In genomic region chr3:120595788-120596115, GRCh38 we compare ENCODE assay signal across 8 cellular contexts. TPM values are rescaled to one million over a fixed set of nuclear protein-coding genes. Genes with fewer than 3 reads are reported as not detected.
A peak's percentile ranks its signal among the peaks of the same experiment; 100 is the strongest.
DNase-seq lines count a peak whose midpoint lies in the region; ATAC-seq and TF ChIP-seq lines count a peak whose summit lies in the region.

No MANE protein-coding gene starts in this region.

- CTCF ChIA-PET in CD8-positive, alpha-beta memory T cell (lab: Charles Lee), result interaction anchor here (1.0 to 1.7 kb wide), 13 partner anchors 27 to 199 kb away, joined by 3 to 22 read pairs (median 4); partner anchors contain the start of genes GTF2E1 and RABL3
- CTCF ChIA-PET in PC-9 (lab: Charles Lee), result interaction anchor here (1.4 to 1.5 kb wide), 2 partner anchors 37 to 199 kb away, joined by 3 to 5 read pairs; no protein-coding TSS in a partner anchor

- BruUV-seq in PC-9 (replicated peaks; lab: Mats Ljungman, UMichigan), result no TSS peak

- peaks cover 35% of the 10 kb centered on the region for H3K4me1 ChIP-seq in CD8-positive, alpha-beta memory T cell (ENCODE audit: insufficient read depth, low read length)
- H3K4me1 ChIP-seq in PC-9 (replicated peaks; ENCODE audit: insufficient read depth) (peaks cover 6% of the 10 kb centered on the region; the same call in 1 of the 2 replicates), ovary (ENCODE audit: insufficient read depth) (peaks cover 8% of the 10 kb centered on the region)

- peaks cover 19% of the 10 kb centered on the region for H3K79me2 ChIP-seq in PC-9 (ENCODE audit: low read depth)

- H2AFZ ChIP-seq in PC-9, result peak overlapping the region; percentile 94

- H3K4me1 Mint-ChIP-seq in CD8-positive, alpha-beta memory T cell, result peaks cover 7 to 10% (median 9%) of the 10 kb centered on the region in 3 donors

- no peaks in the 10 kb centered on the region for H3K9me3 ChIP-seq in CD8-positive, alpha-beta memory T cell (ENCODE audit: low read length)
- no peaks in the 10 kb centered on the region for H3K9me3 ChIP-seq in PC-9 (ENCODE audit: insufficient read depth, low read depth)
- H3K9me3 ChIP-seq in ovary, result no peaks in the 10 kb centered on the region

- H3K27ac ChIP-seq in CD8-positive, alpha-beta memory T cell (ENCODE audit: low read depth, low read length), result peak overlapping the region; percentile 58
- no peak overlapping the region for H3K27ac ChIP-seq in PC-9
- H3K27ac ChIP-seq in epithelial cell of prostate, result peak overlapping the region; percentile 66
- peak overlapping the region in 1 of 2 donors; percentile 68 for H3K27ac ChIP-seq in ovary

- TF ChIP-seq CTCF in PC-9 (conservative IDR thresholded peaks at IDR 0.05) (no peak), ovary (IDR thresholded peaks at IDR 0.05) (no peak)

- peak overlapping the region; percentile 86 for H3K4me2 ChIP-seq in PC-9

- H3K4me3 Mint-ChIP-seq in CD8-positive, alpha-beta memory T cell, result peak overlapping the region in 6 of 7 donors; percentile 86 to 99 (median 90)

- peaks cover 0 to 2% of the 10 kb centered on the region in 2 donors for H3K27me3 Mint-ChIP-seq in CD8-positive, alpha-beta memory T cell

- ATAC-seq in HG03439 (IDR thresholded peaks at IDR 0.05; ENCODE audit: unreplicated experiment), result no peak

- H3K36me3 Mint-ChIP-seq in CD8-positive, alpha-beta memory T cell, result peaks cover 0 to 23% (median 0%) of the 10 kb centered on the region in 3 donors

- H3K27me3 ChIP-seq in CD8-positive, alpha-beta memory T cell (ENCODE audit: insufficient read depth, low read length, poor library complexity, severe bottlenecking), result no peaks in the 10 kb centered on the region
- no peaks in the 10 kb centered on the region for H3K27me3 ChIP-seq in PC-9 (ENCODE audit: insufficient read depth, low read depth)
- H3K27me3 ChIP-seq in ovary, result no peaks in the 10 kb centered on the region

- peak overlapping the region in 7 of 8 donors; percentile 96 to 100 (median 98) for H3K27ac Mint-ChIP-seq in CD8-positive, alpha-beta memory T cell

- TF ChIP-seq POLR2A in ovary (IDR thresholded peaks at IDR 0.05), result no peak

- H3K9me2 ChIP-seq in PC-9 (ENCODE audit: insufficient read depth), result no peaks in the 10 kb centered on the region

- peaks cover 8% of the 10 kb centered on the region; the same call in 1 of the 2 replicates for H4K20me1 ChIP-seq in PC-9 (ENCODE audit: insufficient read depth)

- intact Hi-C loops in PC-9 (cut with micrococcal nuclease; ENCODE audit: unreplicated experiment), result loop anchor here (2.0 kb wide), 1 partner anchor 147 kb away; the partner anchor contains the start of genes GTF2E1 and RABL3
- intact Hi-C loops in ovary (cut with DNase I), result no loop called here

- peak overlapping the region; percentile 99 for H3K4me3 ChIP-seq in CD8-positive, alpha-beta memory T cell (ENCODE audit: low read length)
- H3K4me3 ChIP-seq in PC-9, result peak overlapping the region; percentile 100
- H3K4me3 ChIP-seq in ovary, result peak overlapping the region; percentile 69

- H3F3A ChIP-seq in PC-9 (ENCODE audit: insufficient read depth, low read depth), result peaks cover 9% of the 10 kb centered on the region

- TF ChIP-seq EP300 in ovary (IDR thresholded peaks at IDR 0.05), result no peak

- DNase-seq in CD8-positive, alpha-beta memory T cell, result no peak
- no peak for DNase-seq in PC-9
- DNase-seq in epithelial cell of prostate (ENCODE audit: low read depth, low spot score), result no peak
- no peak for DNase-seq in ovary
- DNase-seq in NCI-H510A (lab: John Stamatoyannopoulos, UW), result no peak
- no peak for DNase-seq in NCI-H748 (lab: John Stamatoyannopoulos, UW; ENCODE audit: unreplicated experiment)
- DNase-seq in NCI-H345 (lab: John Stamatoyannopoulos, UW), result no peak

- WGBS in ovary, 3 donors, result 2 to 3% (median 3%) methylated on average over 4 of the region's 4 CpGs

- POLR2A ChIA-PET in CD8-positive, alpha-beta memory T cell (lab: Charles Lee), result interaction anchor here (1.0 to 1.6 kb wide), 6 partner anchors 124 to 1097 kb away, joined by 3 to 12 read pairs (median 5); partner anchors contain the start of genes GTF2E1, LRRC58, RABL3 and TIMMDC1
- POLR2A ChIA-PET in PC-9 (lab: Charles Lee; ENCODE audit: unreplicated experiment), result interaction anchor here (0.6 to 1.1 kb wide), 11 partner anchors 83 to 1352 kb away, joined by 3 to 8 read pairs (median 3); no protein-coding TSS in a partner anchor

- peaks cover 6% of the 10 kb centered on the region for H3K36me3 ChIP-seq in CD8-positive, alpha-beta memory T cell (ENCODE audit: insufficient read depth, low read length)
- H3K36me3 ChIP-seq in PC-9 (ENCODE audit: low read depth) (peaks cover 21% of the 10 kb centered on the region; the same call in 1 of the 2 replicates), ovary (no peaks in the 10 kb centered on the region)

- H3K9me3 Mint-ChIP-seq in CD8-positive, alpha-beta memory T cell, result peaks cover 0 to 1% (median 0%) of the 10 kb centered on the region in 5 donors

RNA-seq across cellular contexts. Expression of gene NDUFB4, which starts 0.4 kb away (rescaled TPM):
- 100 to 1,000 TPM; 102 to 103 TPM for total RNA-seq in CD8-positive, alpha-beta memory T cell
- polyA plus RNA-seq in CD8-positive, alpha-beta memory T cell, result 263 TPM
- total RNA-seq in PC-9 (2021) (152 and 217 TPM in 2 replicates), ovary (100 to 1,000 TPM in 3 of 7 donors, 10 to 100 TPM in 4; 58.2 to 145 (median 89.4) TPM)
- polyA plus RNA-seq in ovary, result 100 to 1,000 TPM; 147 to 183 TPM
